8 cellular contexts compared by ENCODE assay signal in genomic region chr11:83156150-83156995, GRCh38. TPM values are rescaled to one million over a fixed set of nuclear protein-coding genes. Genes with fewer than 3 reads are reported as not detected.
A peak's percentile ranks its signal among the peaks of the same experiment; 100 is the strongest.
DNase-seq lines count a peak whose midpoint lies in the region; FAIRE-seq and TF ChIP-seq lines count a peak whose summit lies in the region.

No MANE protein-coding gene starts in this region.

- peak; percentile 62 for TF ChIP-seq POLR2A in H54 (IDR thresholded peaks at IDR 0.05; ENCODE audit: low read depth, low read length)
- peak; percentile 97 for TF ChIP-seq POLR2A in testis (IDR thresholded peaks at IDR 0.05)

- H3K27me3 ChIP-seq in testis = no peaks in the 10 kb centered on the region

- H3K4me3 Mint-ChIP-seq in nephron progenitor cell = peak overlapping the region; percentile 100

- intact Hi-C loops in testis (cut with DNase I; ENCODE audit: low total_unique reads) = loop anchor here (5.0 kb wide), 1 partner anchor 84 kb away; the partner anchor contains the start of gene RAB30

- TF ChIP-seq CTCF in fibroblast of villous mesenchyme (IDR thresholded peaks at IDR 0.05; ENCODE audit: insufficient read depth, low read depth, low read length) = no peak
- TF ChIP-seq CTCF in nephron progenitor cell (IDR thresholded peaks at IDR 0.05) = no peak
- TF ChIP-seq CTCF in testis (IDR thresholded peaks at IDR 0.05) = no peak

- peak; percentile 99 for FAIRE-seq in H54 (lab: Jason Lieb, UNC)

- H3K9me3 ChIP-seq in testis = no peaks in the 10 kb centered on the region

- H3K4me1 ChIP-seq in testis = peaks cover 8% of the 10 kb centered on the region

- H3K36me3 ChIP-seq in testis (ENCODE audit: low read depth, missing control alignments) = no peaks in the 10 kb centered on the region

- 0% methylated on average over 31 to 35 of the region's 35 CpGs for WGBS in testis, 2 donors

- H3K9me3 Mint-ChIP-seq in nephron progenitor cell = no peaks in the 10 kb centered on the region

- peaks cover 19% of the 10 kb centered on the region for H3K36me3 Mint-ChIP-seq in nephron progenitor cell (ENCODE audit: low read depth)

- peak overlapping the region; percentile 100 for H3K27ac Mint-ChIP-seq in nephron progenitor cell

- H3K4me1 Mint-ChIP-seq in nephron progenitor cell = peaks cover 24% of the 10 kb centered on the region

- no peaks in the 10 kb centered on the region for H3K27me3 Mint-ChIP-seq in nephron progenitor cell (ENCODE audit: low read depth, poor library complexity)

- DNase-seq in ELR (ENCODE audit: low read depth) (peak; percentile 100), H54 (ENCODE audit: insufficient read length, low spot score) (peak; percentile 91), LoVo (ENCODE audit: low spot score) (peak; percentile 99), RPMI8226 (peak; percentile 100), fibroblast of villous mesenchyme (ENCODE audit: low read depth) (peak; percentile 100), nephron progenitor cell (peak; percentile 98), testis (peak; percentile 100)
- DNase-seq in activated naive CD4-positive, alpha-beta T cell (lab: John Stamatoyannopoulos, UW) = peak; percentile 96 to 99 (median 98)

- H3K4me3 ChIP-seq in fibroblast of villous mesenchyme (ENCODE audit: low read depth, low read length) = peak overlapping the region; percentile 74
- peak overlapping the region; percentile 100 for H3K4me3 ChIP-seq in testis

- peak overlapping the region; percentile 96 to 100 for H3K27ac ChIP-seq in testis

RNA-seq across cellular contexts. Expression of gene PCF11, which starts 0.6 kb away (rescaled TPM):
- total RNA-seq in fibroblast of villous mesenchyme (30.9 and 46.2 TPM in 2 replicates), testis (10 to 100 TPM; 80.5 to 100.0 TPM)
- polyA plus RNA-seq in testis (ENCODE audit: insufficient read depth, low read depth, low replicate concordance) = 36.1 TPM

RNA-seq across cellular contexts. Expression of gene ANKRD42, which starts 37.1 kb away (rescaled TPM):
- total RNA-seq in fibroblast of villous mesenchyme (6.4 and 11.2 TPM in 2 replicates), testis (10 to 100 TPM; 49.8 to 66.1 TPM)
- polyA plus RNA-seq in testis (ENCODE audit: insufficient read depth, low read depth, low replicate concordance) = 79.7 TPM

Comparison
In these comparisons a context has a peak if more than half of its experiments do, and no peak if none do; other contexts are left out.
1. Peak in every context shown above with its lines: DNase-seq, H3K4me3 ChIP-seq and H3K27ac ChIP-seq.